ENCODE assay signal across 11 cellular contexts in the genomic region with DNA sequence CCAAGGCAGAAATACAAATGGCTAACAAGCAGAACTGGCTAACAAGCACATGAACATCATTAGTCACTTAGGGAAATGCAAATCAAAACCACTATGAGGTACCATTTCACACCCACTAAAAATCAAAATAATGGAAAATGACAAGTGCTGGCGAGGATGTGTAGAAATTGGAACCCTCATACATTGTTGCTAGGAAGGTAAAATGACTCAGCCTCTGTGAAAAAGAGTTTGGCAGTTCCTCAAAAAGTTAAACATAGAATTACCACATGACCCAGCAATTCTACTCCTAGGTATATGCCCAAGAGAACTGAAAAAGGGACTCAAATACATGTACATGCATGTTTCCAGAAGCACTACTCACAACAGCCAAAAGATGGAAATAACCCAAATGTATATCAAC. TPM values are rescaled to one million over a fixed set of nuclear protein-coding genes. Genes with fewer than 3 reads are reported as not detected.
DNase-seq lines count a peak whose midpoint lies in the region; ATAC-seq and TF ChIP-seq lines count a peak whose summit lies in the region.
"Had no signal": no experiment of that assay in that cellular context is flagged by ENCODE, and none has a peak within 500 bp of the region (broad histone marks: within the 10 kb centered on the region; RNA-seq: fewer than 3 reads in every experiment).

No MANE protein-coding gene starts in this region.

- no peak for TF ChIP-seq CTCF in fibroblast of mammary gland (conservative IDR thresholded peaks at IDR 0.05; ENCODE audit: control insufficient read depth, insufficient read depth, low read depth, low read length)
- no peak for TF ChIP-seq CTCF in esophagus squamous epithelium (IDR thresholded peaks at IDR 0.05)

- peak overlapping the region in 1 of 4 donors; percentile 54 for H3K27ac ChIP-seq in esophagus squamous epithelium

- H3K27me3 ChIP-seq in esophagus squamous epithelium = no peaks in the 10 kb centered on the region
- H3K27me3 ChIP-seq: heart left ventricle had no signal

- WGBS in esophagus squamous epithelium, 2 donors = 11 to 24% methylated on average over 1 of the region's 1 CpG

- no peaks in the 10 kb centered on the region for H3K9me3 ChIP-seq in esophagus squamous epithelium
- H3K9me3 ChIP-seq: heart left ventricle had no signal

- H3K4me1 ChIP-seq in esophagus squamous epithelium = peaks cover 0 to 6% (median 0%) of the 10 kb centered on the region in 3 donors

- TF ChIP-seq POLR2A in esophagus squamous epithelium (IDR thresholded peaks at IDR 0.05) = no peak

- H3K4me3 ChIP-seq in fibroblast of mammary gland (ENCODE audit: control insufficient read depth, low read depth, low read length) (no peak overlapping the region), esophagus squamous epithelium (no peak overlapping the region)
- H3K4me3 ChIP-seq: heart left ventricle had no signal

- H3K36me3 ChIP-seq in esophagus squamous epithelium = peaks cover 0 to 21% (median 0%) of the 10 kb centered on the region in 3 donors

- intact Hi-C loops in esophagus squamous epithelium (cut with DNase I) = no loop called here

- DNase-seq in EL = peak; percentile 79
- DNase-seq in SIG-M5 treated with dmso at 0.1 percent for 504 hours (lab: John Stamatoyannopoulos, UW; ENCODE audit: unreplicated experiment) = peak; percentile 65
- DNase-seq in fibroblast of mammary gland (ENCODE audit: low read depth) = peak; percentile 90
- no peak for DNase-seq in HUDEP-2 (lab: John Stamatoyannopoulos, UW; ENCODE audit: unreplicated experiment in 76 of 76)
- DNase-seq in AG20443 (ENCODE audit: low spot score) = no peak
- no peak for DNase-seq in esophagus squamous epithelium (lab: John Stamatoyannopoulos, UW)
- DNase-seq: heart left ventricle, NCI-H446 treated with DMSO at 0.1 percent for 48 hours, nucleus accumbens had no signal

- peak; percentile 59 for ATAC-seq in GM21723 (IDR thresholded peaks at IDR 0.05; ENCODE audit: unreplicated experiment)
- ATAC-seq in HG03342 (IDR thresholded peaks at IDR 0.05; ENCODE audit: unreplicated experiment) = no peak

RNA-seq across cellular contexts. Expression of a gene that starts 52.8 kb away (rescaled TPM):
- total RNA-seq in esophagus squamous epithelium = 100 to 1,000 TPM in 1 of 4 donors, 10 to 100 TPM in 3; 34.2 to 104 (median 58.1) TPM

RNA-seq across cellular contexts. Expression of a gene that starts 53.1 kb away (rescaled TPM):
- 10 to 100 TPM; 18.7 to 28.4 (median 24.7) TPM for total RNA-seq in esophagus squamous epithelium

Comparison
In these comparisons a context has a peak if more than half of its experiments do, and no peak if none do; other contexts are left out.
1. DNase-seq: peak in EL (single experiment), SIG-M5 treated with dmso at 0.1 percent for 504 hours (single experiment) and fibroblast of mammary gland (single experiment); none in HUDEP-2 (0 of 76), AG20443 (single experiment) and esophagus squamous epithelium (single experiment).